ENCODE assay signal across 1 cellular context in the genomic region with DNA sequence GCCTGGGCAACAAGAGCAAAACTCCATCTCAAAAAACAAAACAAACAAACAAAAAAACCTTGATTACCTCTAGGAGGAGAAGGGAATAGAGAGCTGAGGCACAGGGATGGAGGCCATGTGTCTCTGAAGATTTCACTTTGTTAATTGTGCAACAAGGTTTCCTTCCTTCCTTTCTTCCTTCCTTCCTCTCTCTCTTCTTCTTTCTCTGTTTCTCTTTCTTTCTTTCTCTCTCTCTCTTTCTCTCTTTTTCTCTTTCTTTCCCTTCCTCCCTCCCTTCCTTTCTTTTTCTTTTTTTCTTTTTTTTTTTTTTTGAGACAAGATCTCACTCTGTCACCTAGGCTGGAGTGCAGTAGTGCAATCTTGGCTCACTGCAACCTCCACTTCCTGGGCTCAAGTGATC.
TF ChIP-seq lines count a peak whose summit lies in the region.

No MANE protein-coding gene starts in this region.

TF ChIP-seq in K562, 482 proteins besides CTCF, POLR2A, EP300 and RAD21:
- TF ChIP-seq, protein P1, sequence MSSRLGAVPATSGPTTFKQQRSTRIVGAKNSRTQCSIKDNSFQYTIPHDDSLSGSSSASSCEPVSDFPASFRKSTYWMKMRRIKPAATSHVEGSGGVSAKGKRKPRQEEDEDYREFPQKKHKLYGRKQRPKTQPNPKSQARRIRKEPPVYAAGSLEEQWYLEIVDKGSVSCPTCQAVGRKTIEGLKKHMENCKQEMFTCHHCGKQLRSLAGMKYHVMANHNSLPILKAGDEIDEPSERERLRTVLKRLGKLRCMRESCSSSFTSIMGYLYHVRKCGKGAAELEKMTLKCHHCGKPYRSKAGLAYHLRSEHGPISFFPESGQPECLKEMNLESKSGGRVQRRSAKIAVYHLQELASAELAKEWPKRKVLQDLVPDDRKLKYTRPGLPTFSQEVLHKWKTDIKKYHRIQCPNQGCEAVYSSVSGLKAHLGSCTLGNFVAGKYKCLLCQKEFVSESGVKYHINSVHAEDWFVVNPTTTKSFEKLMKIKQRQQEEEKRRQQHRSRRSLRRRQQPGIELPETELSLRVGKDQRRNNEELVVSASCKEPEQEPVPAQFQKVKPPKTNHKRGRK (tag; IDR thresholded peaks at IDR 0.05): peak; percentile 55
TF ChIP-seq in K562: peak in this region for 1; not testable (repeated sequence) for 481.
